In the genomic region with DNA sequence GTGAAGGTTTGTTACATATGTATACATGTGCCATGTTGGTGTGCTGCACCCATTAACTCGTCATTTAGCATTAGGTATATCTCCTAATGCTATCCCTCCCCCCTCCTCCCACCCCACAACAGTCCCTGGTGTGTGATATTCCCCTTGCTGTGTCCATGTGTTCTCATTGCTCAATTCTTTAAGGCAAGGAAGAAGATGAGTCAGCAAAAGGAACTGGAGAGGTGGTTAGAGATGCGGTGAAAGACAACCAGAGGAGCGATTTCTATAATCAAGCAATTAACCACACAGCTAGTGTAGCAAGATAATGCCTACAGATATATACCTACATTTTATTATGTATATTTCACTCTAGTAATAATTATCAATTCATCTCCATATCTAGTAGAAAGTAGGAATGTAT, we compare ENCODE assay signal across 3 cellular contexts. TPM values are rescaled to one million over a fixed set of nuclear protein-coding genes. Genes with fewer than 3 reads are reported as not detected.
"Had no signal": no experiment of that assay in that cellular context is flagged by ENCODE, and none has a peak within 500 bp of the region (broad histone marks: within the 10 kb centered on the region; RNA-seq: fewer than 3 reads in every experiment).

No MANE protein-coding gene starts in this region.

RNA-seq across cellular contexts. Expression of a gene that starts 9.2 kb away (rescaled TPM):
- total RNA-seq: activated naive CD4-positive, alpha-beta T cell treated with anti-CD3 and anti-CD28 coated beads, Interleukin-2, amount 50 U/mL, for 72 hours; activated T-cell treated with anti-CD3 and anti-CD28 coated beads, Interleukin-2, amount 50 U/mL, for 72 hours; naive thymus-derived CD4-positive, alpha-beta T cell had no signal
- polyA plus RNA-seq: naive thymus-derived CD4-positive, alpha-beta T cell had no signal
